ENCODE assay signal across 8 cellular contexts in the genomic region with DNA sequence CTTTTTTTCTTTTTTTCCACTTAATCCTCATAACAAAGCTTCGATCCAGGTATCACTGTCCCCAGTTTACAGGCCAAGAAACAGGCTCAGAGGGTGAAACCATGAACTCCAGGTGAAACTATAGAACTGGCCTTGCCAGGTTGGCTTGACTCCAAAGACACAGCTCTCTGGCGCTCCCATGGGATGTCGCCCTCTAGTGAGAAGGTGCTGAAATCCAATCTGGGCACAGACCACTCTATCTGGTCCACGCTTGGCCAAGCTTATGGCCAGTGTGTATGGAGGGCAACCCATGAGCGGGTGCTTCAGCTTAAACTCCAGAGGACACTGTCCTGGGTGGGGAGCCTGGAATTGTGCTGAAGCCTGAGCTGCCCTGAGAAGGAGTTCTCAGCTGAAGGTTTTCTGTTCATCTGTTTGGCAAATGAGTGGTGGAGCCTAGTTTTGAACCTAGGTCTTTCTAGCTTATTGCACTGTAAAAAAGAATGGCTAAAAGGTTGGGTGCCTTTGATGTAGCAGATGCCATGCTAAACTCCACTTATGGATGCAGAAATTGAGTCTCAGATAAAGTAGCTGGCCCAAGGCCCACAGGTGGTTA.
DNase-seq lines count a peak whose midpoint lies in the region; ATAC-seq and TF ChIP-seq lines count a peak whose summit lies in the region.

No MANE protein-coding gene starts in this region.

- no peaks in the 10 kb centered on the region for H3K9me2 ChIP-seq in hepatocyte (replicated peaks; ENCODE audit: insufficient read depth)

- H3K36me3 ChIP-seq in hepatocyte (replicated peaks; ENCODE audit: insufficient read depth, low read depth): no peaks in the 10 kb centered on the region

- H3K9me3 ChIP-seq in hepatocyte (ENCODE audit: low read depth): no peaks in the 10 kb centered on the region

- in situ Hi-C loops in GM13977 (cut with MboI; ENCODE audit: low pct_unique_long_range_greater_than_20kb, low sequenced_read_pairs, unreplicated experiment): no loop called here

- no peaks in the 10 kb centered on the region for H4K20me1 ChIP-seq in hepatocyte (ENCODE audit: insufficient read depth, poor library complexity, severe bottlenecking)

- H3K27me3 ChIP-seq in hepatocyte: no peaks in the 10 kb centered on the region

- TF ChIP-seq CTCF in AG10803 (conservative IDR thresholded peaks at IDR 0.05; ENCODE audit: low read length) (peak; percentile 38), GM13977 (IDR thresholded peaks at IDR 0.05; ENCODE audit: extremely low read depth, insufficient read depth, missing control alignments) (peak; percentile 36), hepatocyte (IDR thresholded peaks at IDR 0.05; ENCODE audit: poor library complexity) (peak; percentile 24)

- no peaks in the 10 kb centered on the region for H3K4me1 ChIP-seq in hepatocyte (ENCODE audit: insufficient read depth)

- no peak overlapping the region for H2AFZ ChIP-seq in hepatocyte

- no peaks in the 10 kb centered on the region for H3K79me2 ChIP-seq in hepatocyte

- no peak overlapping the region for H3K4me3 ChIP-seq in AG10803 (ENCODE audit: low read length)
- no peak overlapping the region for H3K4me3 ChIP-seq in hepatocyte

- no peak overlapping the region for H3K4me2 ChIP-seq in hepatocyte

- ATAC-seq in GM18517 (IDR thresholded peaks at IDR 0.05; ENCODE audit: unreplicated experiment) (no peak), GM19395 (IDR thresholded peaks at IDR 0.05; ENCODE audit: unreplicated experiment) (no peak)

- no peak overlapping the region for H3K27ac ChIP-seq in hepatocyte

- no peak for DNase-seq in AG10803 (ENCODE audit: low read depth)
- no peak for DNase-seq in GM13977 (ENCODE audit: low spot score)
- peak; percentile 56 for DNase-seq in RPMI8226
- DNase-seq in hepatocyte (ENCODE audit: low spot score): no peak
- no peak for DNase-seq in NK-92 (lab: John Stamatoyannopoulos, UW; ENCODE audit: unreplicated experiment)
- DNase-seq in epidermal melanocyte (ENCODE audit: insufficient read length, low spot score): no peak

- WGBS in hepatocyte (ENCODE audit: low lambda C conversion rate, missing lambda C conversion rate): 81% methylated on average over 5 of the region's 5 CpGs
